1 cellular context compared by ENCODE assay signal in the genomic region with DNA sequence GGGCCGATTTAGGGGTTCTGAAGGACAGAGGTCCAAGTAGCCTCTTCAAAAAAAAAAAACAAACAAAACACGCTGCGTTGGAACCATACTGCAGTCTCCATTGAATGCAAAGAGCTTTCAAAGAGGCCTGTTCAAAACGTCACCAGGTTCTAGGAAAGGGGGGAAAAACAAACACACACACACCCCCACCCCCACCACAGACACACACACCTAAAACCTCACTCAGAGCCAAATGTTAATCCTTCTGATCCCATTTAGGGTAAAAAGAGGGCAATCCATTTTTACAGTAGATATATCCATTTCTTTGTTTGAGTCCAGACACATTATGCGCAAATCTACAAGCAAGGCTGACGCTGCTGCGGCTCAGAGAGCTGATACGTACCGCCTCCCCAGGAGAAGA.
TF ChIP-seq lines count a peak whose summit lies in the region.

No MANE protein-coding gene starts in this region.

TF ChIP-seq in HepG2, 621 proteins besides CTCF, POLR2A, EP300 and RAD21:
- TF ChIP-seq SETDB1 (CRISPR knock-in tag; IDR thresholded peaks at IDR 0.05; ENCODE audit: borderline replicate concordance): no peak
- no peak for TF ChIP-seq RELA (CRISPR knock-in tag; IDR thresholded peaks at IDR 0.05)
- no peak for TF ChIP-seq ZFP1 (CRISPR knock-in tag; IDR thresholded peaks at IDR 0.05)
- no peak for TF ChIP-seq ZNF597 (CRISPR knock-in tag; IDR thresholded peaks at IDR 0.05)
- no peak for TF ChIP-seq TOE1 (CRISPR knock-in tag; IDR thresholded peaks at IDR 0.05)
- no peak for TF ChIP-seq ZFYVE20 (CRISPR knock-in tag; IDR thresholded peaks at IDR 0.05; ENCODE audit: borderline replicate concordance, low read depth)
- no peak for TF ChIP-seq MXI1 (IDR thresholded peaks at IDR 0.05; ENCODE audit: borderline replicate concordance, low read depth, low read length)
- no peak for TF ChIP-seq HIVEP1 (CRISPR knock-in tag; IDR thresholded peaks at IDR 0.05)
- TF ChIP-seq ZNF530 (CRISPR knock-in tag; IDR thresholded peaks at IDR 0.05; ENCODE audit: low read depth): no peak
- TF ChIP-seq MBD4 (IDR thresholded peaks at IDR 0.05; ENCODE audit: borderline replicate concordance, low read length): no peak
- no peak for TF ChIP-seq ZNF382 (CRISPR knock-in tag; IDR thresholded peaks at IDR 0.05; ENCODE audit: borderline replicate concordance)
- TF ChIP-seq NCOR1 (IDR thresholded peaks at IDR 0.05; ENCODE audit: borderline replicate concordance, low read length): no peak
- no peak for TF ChIP-seq ZNF44 (CRISPR knock-in tag; IDR thresholded peaks at IDR 0.05)
